9 cellular contexts compared by ENCODE assay signal in the genomic region with DNA sequence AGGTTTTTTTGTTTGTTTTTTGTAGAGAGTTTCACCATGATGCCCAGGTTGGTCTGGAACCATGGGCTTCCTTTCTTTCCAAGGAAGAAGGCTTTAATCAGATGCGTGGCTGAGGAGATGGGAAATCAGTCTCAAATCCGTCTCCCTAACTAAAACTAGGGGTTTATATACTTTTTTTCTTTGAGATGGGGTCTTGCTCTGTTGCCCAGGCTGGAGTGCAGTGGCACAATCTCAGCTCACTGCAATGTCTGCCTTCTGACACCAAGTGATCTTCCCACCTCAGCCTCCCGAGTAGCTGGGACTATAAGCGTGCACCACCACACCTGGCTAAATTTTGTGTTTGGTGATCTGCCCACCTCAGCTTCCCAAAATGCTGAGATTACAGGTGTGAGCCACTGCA. TPM values are rescaled to one million over a fixed set of nuclear protein-coding genes. Genes with fewer than 3 reads are reported as not detected.
"Had no signal": no experiment of that assay in that cellular context is flagged by ENCODE, and none has a peak within 500 bp of the region (broad histone marks: within the 10 kb centered on the region; RNA-seq: fewer than 3 reads in every experiment).

No MANE protein-coding gene starts in this region.

RNA-seq across cellular contexts. Expression of gene MEIS3, which starts 34.8 kb away (rescaled TPM):
- total RNA-seq: activated B cell treated with CpG ODN at 0.5 μM for 24 hours; activated CD4-positive, alpha-beta T cell treated with anti-CD3 and anti-CD28 coated beads, Interleukin-2, amount 10 ng/mL, durations not matched to agents 24 days and 14 days; activated CD4-positive, alpha-beta T cell treated with anti-CD3 and anti-CD28 coated beads, Interleukin-2, amount 10 ng/mL, durations not matched to agents 7 days and 5 days; activated CD8-positive, alpha-beta memory T cell treated with anti-CD3 and anti-CD28 coated beads for 36 hours; activated CD8-positive, alpha-beta memory T cell treated with anti-CD3 and anti-CD28 coated beads, Interleukin-2, amount 10 ng/mL, durations not matched to agents 7 days and 5 days; activated CD8-positive, alpha-beta T cell treated with anti-CD3 and anti-CD28 coated beads for 36 hours; activated CD8-positive, alpha-beta T cell treated with anti-CD3 and anti-CD28 coated beads, Interleukin-2, amount 10 ng/mL, durations not matched to agents 7 days and 5 days; T-helper 1 cell treated with Interleukin-12 subunit alpha and Interleukin-12 subunit beta and Interleukin-4 antibody, amounts not matched to agents 30 ng/mL and 1 ng/mL, for 36 hours had no signal

RNA-seq across cellular contexts. Expression of gene C5AR2, which starts 52.6 kb away (rescaled TPM):
- total RNA-seq: activated CD4-positive, alpha-beta T cell treated with anti-CD3 and anti-CD28 coated beads for 36 hours; activated CD4-positive, alpha-beta T cell treated with anti-CD3 and anti-CD28 coated beads, Interleukin-2, amount 10 ng/mL, durations not matched to agents 24 days and 14 days; activated CD8-positive, alpha-beta memory T cell treated with anti-CD3 and anti-CD28 coated beads for 36 hours had no signal
